In the genomic region with DNA sequence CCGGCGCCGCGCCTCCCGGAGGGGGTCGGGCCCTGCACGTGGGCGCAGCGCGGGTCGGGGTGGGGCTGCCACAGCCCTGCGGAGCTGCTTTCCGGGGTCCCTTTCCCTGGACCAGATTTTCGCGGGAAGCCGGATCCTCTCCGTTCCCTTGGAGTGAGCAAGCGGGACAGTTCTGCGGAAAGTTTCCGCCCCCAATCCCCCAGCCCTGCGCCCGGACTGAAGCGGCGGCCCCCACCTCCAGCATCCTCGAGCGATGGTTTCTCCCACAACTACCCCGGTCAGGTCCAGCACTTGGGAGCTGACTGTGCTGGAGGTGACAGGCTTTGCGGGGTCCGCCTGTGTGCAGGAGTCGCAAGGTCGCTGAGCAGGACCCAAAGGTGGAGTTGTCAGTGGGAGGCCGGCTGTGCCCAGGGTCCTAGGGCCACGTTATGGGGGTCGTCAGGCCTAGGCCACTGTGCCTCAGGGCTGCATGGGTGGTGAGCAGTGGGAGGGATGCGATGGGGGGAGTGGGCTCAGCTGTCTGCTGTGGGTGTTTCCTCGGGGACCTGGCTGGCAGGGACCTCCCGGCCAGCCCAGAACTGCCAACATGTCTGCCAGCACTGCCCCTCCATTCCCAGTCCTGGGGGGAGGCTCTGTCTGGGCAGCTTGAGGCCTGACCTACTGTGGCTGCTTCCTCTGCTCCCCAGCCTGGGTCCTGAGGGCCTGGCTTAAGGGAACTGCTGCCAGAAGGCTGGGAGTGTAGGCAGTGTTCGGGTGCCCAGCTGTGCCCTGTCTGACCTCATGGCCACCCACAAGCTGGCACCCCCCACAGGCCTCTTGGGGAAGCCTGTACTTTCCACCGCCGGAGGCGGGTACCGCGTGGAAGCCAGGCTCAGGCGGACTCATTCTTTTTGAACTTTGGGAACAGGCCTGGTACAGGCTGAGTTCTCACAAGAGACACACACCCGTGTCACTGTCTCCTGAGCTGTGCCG, we compare ENCODE assay signal across 8 cellular contexts. TPM values are rescaled to one million over a fixed set of nuclear protein-coding genes. Genes with fewer than 3 reads are reported as not detected.
DNase-seq lines count a peak whose midpoint lies in the region; ATAC-seq and TF ChIP-seq lines count a peak whose summit lies in the region.

No MANE protein-coding gene starts in this region.

- H3K9me3 ChIP-seq in endocrine pancreas (ENCODE audit: control insufficient read depth, low read length) = no peaks in the 10 kb centered on the region
- H3K9me3 ChIP-seq in thoracic aorta = no peaks in the 10 kb centered on the region

- peaks cover 8% of the 10 kb centered on the region for H3K36me3 Mint-ChIP-seq in T-helper 2 cell treated with Interferon-gamma antibody and Interleukin-4, amounts not matched to agents 5 μg/mL and 100 μg/mL, for 36 hours (ENCODE audit: low read depth)
- H3K36me3 Mint-ChIP-seq in memory B cell = no peaks in the 10 kb centered on the region

- H3K4me1 ChIP-seq in endocrine pancreas (ENCODE audit: control insufficient read depth, insufficient read depth, low read length) = no peaks in the 10 kb centered on the region
- H3K4me1 ChIP-seq in thoracic aorta (ENCODE audit: control insufficient read depth in 1 of 2, low read depth in 2 of 2) = peaks cover 37 to 75% of the 10 kb centered on the region in 2 donors

- H3K27ac Mint-ChIP-seq in T-helper 2 cell treated with Interferon-gamma antibody and Interleukin-4, amounts not matched to agents 5 μg/mL and 100 μg/mL, for 36 hours = peak overlapping the region; percentile 55
- no peak overlapping the region for H3K27ac Mint-ChIP-seq in memory B cell

- H3K4me1 Mint-ChIP-seq in T-helper 2 cell treated with Interferon-gamma antibody and Interleukin-4, amounts not matched to agents 5 μg/mL and 100 μg/mL, for 36 hours (ENCODE audit: low read depth) = peaks cover 32% of the 10 kb centered on the region
- peaks cover 12% of the 10 kb centered on the region for H3K4me1 Mint-ChIP-seq in memory B cell

- H3K36me3 ChIP-seq in endocrine pancreas (ENCODE audit: control insufficient read depth, insufficient read depth, low read length) = no peaks in the 10 kb centered on the region
- no peaks in the 10 kb centered on the region for H3K36me3 ChIP-seq in thoracic aorta

- no peaks in the 10 kb centered on the region for H3K9me3 Mint-ChIP-seq in T-helper 2 cell treated with Interferon-gamma antibody and Interleukin-4, amounts not matched to agents 5 μg/mL and 100 μg/mL, for 36 hours
- no peaks in the 10 kb centered on the region for H3K9me3 Mint-ChIP-seq in memory B cell

- H3K4me3 ChIP-seq in endocrine pancreas (ENCODE audit: control insufficient read depth, insufficient read depth, low read length) = no peak overlapping the region
- peak overlapping the region; percentile 81 for H3K4me3 ChIP-seq in thoracic aorta

- peak; percentile 22 for DNase-seq in stimulated activated CD4-positive, alpha-beta T cell treated with anti-CD3 and anti-CD28 coated beads, Interleukin-1b, Interleukin-23, amount 100 ng/mL, for 48 hours
- DNase-seq in stimulated activated CD4-positive, alpha-beta T cell treated with anti-CD3 and anti-CD28 coated beads, Interleukin-4, amount 100 ng/mL, for 1 hour = no peak
- DNase-seq in T-helper 2 cell treated with Interferon-gamma antibody and Interleukin-4, amounts not matched to agents 5 μg/mL and 100 μg/mL, for 36 hours (ENCODE audit: low spot score) = peak; percentile 13
- no peak for DNase-seq in memory B cell (ENCODE audit: low spot score in 2 of 2)
- no peak for DNase-seq in thoracic aorta (ENCODE audit: low spot score)
- DNase-seq in DMS114 treated with DMSO at 0.1 percent for 48 hours (lab: John Stamatoyannopoulos, UW; ENCODE audit: unreplicated experiment) = no peak

- H3K27me3 ChIP-seq in endocrine pancreas (ENCODE audit: control insufficient read depth, insufficient read depth, low read length) (no peaks in the 10 kb centered on the region), thoracic aorta (replicated peaks; ENCODE audit: insufficient read depth) (no peaks in the 10 kb centered on the region)

- ATAC-seq in HG03103 (IDR thresholded peaks at IDR 0.05; ENCODE audit: low read depth, unreplicated experiment) (peak; percentile 1), memory B cell (ENCODE audit: low read depth) (peak; percentile 20), thoracic aorta (ENCODE audit: insufficient number of reproducible peaks, low FRiP score, low read depth) (no peak)

- peak overlapping the region; percentile 46 to 81 for H3K27ac ChIP-seq in thoracic aorta

- H3K4me3 Mint-ChIP-seq in T-helper 2 cell treated with Interferon-gamma antibody and Interleukin-4, amounts not matched to agents 5 μg/mL and 100 μg/mL, for 36 hours = peak overlapping the region; percentile 78
- peak overlapping the region; percentile 78 for H3K4me3 Mint-ChIP-seq in memory B cell

- no peaks in the 10 kb centered on the region for H3K27me3 Mint-ChIP-seq in T-helper 2 cell treated with Interferon-gamma antibody and Interleukin-4, amounts not matched to agents 5 μg/mL and 100 μg/mL, for 36 hours (ENCODE audit: low read depth)
- H3K27me3 Mint-ChIP-seq in memory B cell = no peaks in the 10 kb centered on the region

- H3K9ac ChIP-seq in endocrine pancreas (ENCODE audit: control insufficient read depth, insufficient read depth, low read length) = peak overlapping the region; percentile 15

- no peak for TF ChIP-seq CTCF in thoracic aorta (IDR thresholded peaks at IDR 0.05)

RNA-seq across cellular contexts. Expression of a gene that starts 0.7 kb away (rescaled TPM):
- total RNA-seq in thoracic aorta = 10 to 100 TPM; 27.7 to 98.0 TPM

RNA-seq across cellular contexts. Expression of a gene that starts 52.4 kb away (rescaled TPM):
- 1 to 10 TPM; 8.4 to 9.7 TPM for total RNA-seq in thoracic aorta

Comparison
In these comparisons a context has a peak if more than half of its experiments do, and no peak if none do; other contexts are left out.
1. DNase-seq: peak in stimulated activated CD4-positive, alpha-beta T cell treated with anti-CD3 and anti-CD28 coated beads, Interleukin-1b, Interleukin-23, amount 100 ng/mL, for 48 hours (single experiment) and T-helper 2 cell treated with Interferon-gamma antibody and Interleukin-4, amounts not matched to agents 5 μg/mL and 100 μg/mL, for 36 hours (single experiment); none in stimulated activated CD4-positive, alpha-beta T cell treated with anti-CD3 and anti-CD28 coated beads, Interleukin-4, amount 100 ng/mL, for 1 hour (single experiment), memory B cell (0 of 2), thoracic aorta (single experiment) and DMS114 treated with DMSO at 0.1 percent for 48 hours (single experiment).